26 cellular contexts compared by ENCODE assay signal in genomic region chr1:119504831-119505230, GRCh38. TPM values are rescaled to one million over a fixed set of nuclear protein-coding genes. Genes with fewer than 3 reads are reported as not detected.
"Had no signal": no experiment of that assay in that cellular context is flagged by ENCODE, and none has a peak within 500 bp of the region (broad histone marks: within the 10 kb centered on the region; RNA-seq: fewer than 3 reads in every experiment).

No MANE protein-coding gene starts in this region.

- H3K9me3 Mint-ChIP-seq: activated naive CD4-positive, alpha-beta T cell treated with anti-CD3 and anti-CD28 coated beads, Interleukin-2, amount 10 ng/mL, durations not matched to agents 7 days and 5 days; activated T-helper 2 cell treated with anti-CD3 and anti-CD28 coated beads, Interferon-gamma antibody, Interleukin-2, Interleukin-4, amounts not matched to agents 10 μg/mL and 5 μg/mL and 100 μg/mL, durations not matched to agents 14 hours and 24 hours and 36 hours had no signal

- H3K27me3 ChIP-seq: brain microvascular endothelial cell, Peyer's patch had no signal

- ATAC-seq: activated CD4-positive, CD25-positive, alpha-beta regulatory T cell treated with anti-CD3 and anti-CD28 coated beads, Interleukin-2, amount 50 U/mL, for 24 hours; activated CD8-positive, alpha-beta T cell treated with anti-CD3 and anti-CD28 coated beads for 36 hours; activated T-cell treated with anti-CD3 and anti-CD28 coated beads, Interleukin-2, amount 50 U/mL, for 72 hours had no signal

- H3K4me3 Mint-ChIP-seq: activated CD8-positive, alpha-beta T cell treated with anti-CD3 and anti-CD28 coated beads for 36 hours; activated naive CD4-positive, alpha-beta T cell treated with anti-CD3 and anti-CD28 coated beads, Interleukin-2, amount 10 ng/mL, durations not matched to agents 7 days and 5 days; activated naive CD8-positive, alpha-beta T cell treated with anti-CD3 and anti-CD28 coated beads for 36 hours; activated T-cell treated with anti-CD3 and anti-CD28 coated beads, Interleukin-2, amount 50 U/mL, for 72 hours; T-helper 1 cell treated with Interleukin-12 subunit alpha and Interleukin-12 subunit beta and Interleukin-4 antibody, amounts not matched to agents 30 μg/mL and 1 μg/mL, for 36 hours had no signal

- H3K36me3 Mint-ChIP-seq: activated naive CD4-positive, alpha-beta T cell treated with anti-CD3 and anti-CD28 coated beads, Interleukin-2, amount 10 ng/mL, durations not matched to agents 7 days and 5 days; activated naive CD8-positive, alpha-beta T cell treated with anti-CD3 and anti-CD28 coated beads for 36 hours had no signal

- H3K27ac Mint-ChIP-seq: activated CD8-positive, alpha-beta T cell treated with anti-CD3 and anti-CD28 coated beads for 36 hours; activated naive CD4-positive, alpha-beta T cell treated with anti-CD3 and anti-CD28 coated beads, Interleukin-2, amount 10 ng/mL, durations not matched to agents 7 days and 5 days; activated naive CD8-positive, alpha-beta T cell treated with anti-CD3 and anti-CD28 coated beads for 36 hours; activated T-cell treated with anti-CD3 and anti-CD28 coated beads, Interleukin-2, amount 50 U/mL, for 72 hours; activated T-helper 2 cell treated with anti-CD3 and anti-CD28 coated beads, Interferon-gamma antibody, Interleukin-2, Interleukin-4, amounts not matched to agents 10 μg/mL and 5 μg/mL and 100 μg/mL, durations not matched to agents 14 hours and 24 hours and 36 hours; T-helper 1 cell treated with Interleukin-12 subunit alpha and Interleukin-12 subunit beta and Interleukin-4 antibody, amounts not matched to agents 30 μg/mL and 1 μg/mL, for 36 hours had no signal

- H3K4me3 ChIP-seq: Peyer's patch had no signal

- DNase-seq: activated CD4-positive, alpha-beta T cell treated with anti-CD3 and anti-CD28 coated beads for 4 hours; activated CD8-positive, alpha-beta memory T cell treated with anti-CD3 and anti-CD28 coated beads, Interleukin-2, amount 50 U/mL, for 4 hours; activated CD8-positive, alpha-beta T cell treated with anti-CD3 and anti-CD28 coated beads for 36 hours; activated gamma-delta T cell treated with Interleukin-2 at 50 U/mL for 16 hours; activated naive CD4-positive, alpha-beta T cell treated with anti-CD3 and anti-CD28 coated beads, Interleukin-2, amount 10 ng/mL, durations not matched to agents 7 days and 5 days; activated naive CD8-positive, alpha-beta T cell treated with anti-CD3 and anti-CD28 coated beads for 36 hours; activated T-cell treated with anti-CD3 and anti-CD28 coated beads, Interleukin-2, amount 50 U/mL, for 72 hours; brain microvascular endothelial cell; Kasumi-1; KBM-7; NCI-H1048; NCI-H146; NCI-H187 treated with DMSO at 0.1 percent for 48 hours; NCI-H2171; NCI-H2227 treated with DMSO at 0.1 percent for 48 hours; NCI-H446 treated with DMSO at 0.1 percent for 48 hours; NCI-H524 treated with DMSO at 0.1 percent for 48 hours; NCI-H748 treated with DMSO at 0.1 percent for 48 hours; Peyer's patch; SHP77 treated with DMSO at 0.1 percent for 48 hours had no signal

- H3K9me3 ChIP-seq: Peyer's patch had no signal

- H3K4me1 Mint-ChIP-seq: activated naive CD4-positive, alpha-beta T cell treated with anti-CD3 and anti-CD28 coated beads, Interleukin-2, amount 10 ng/mL, durations not matched to agents 7 days and 5 days; activated naive CD8-positive, alpha-beta T cell treated with anti-CD3 and anti-CD28 coated beads for 36 hours had no signal

- H3K27me3 Mint-ChIP-seq: activated CD8-positive, alpha-beta T cell treated with anti-CD3 and anti-CD28 coated beads for 36 hours; activated naive CD8-positive, alpha-beta T cell treated with anti-CD3 and anti-CD28 coated beads for 36 hours had no signal

- H3K27ac ChIP-seq: brain microvascular endothelial cell, Peyer's patch had no signal

- H3K36me3 ChIP-seq: brain microvascular endothelial cell, Peyer's patch had no signal

RNA-seq across cellular contexts. Expression of gene HSD3B1, which starts 2.2 kb away (rescaled TPM):
- total RNA-seq: activated CD8-positive, alpha-beta T cell treated with anti-CD3 and anti-CD28 coated beads for 36 hours; activated naive CD8-positive, alpha-beta T cell treated with anti-CD3 and anti-CD28 coated beads for 36 hours; activated T-cell treated with anti-CD3 and anti-CD28 coated beads, Interleukin-2, amount 50 U/mL, for 72 hours; activated T-helper 2 cell treated with anti-CD3 and anti-CD28 coated beads, Interferon-gamma antibody, Interleukin-2, Interleukin-4, amounts not matched to agents 10 μg/mL and 5 μg/mL and 100 μg/mL, durations not matched to agents 14 hours and 24 hours and 36 hours; cardiac septum; SK-MEL-5 had no signal
- polyA plus RNA-seq: adipose tissue had no signal
